Comparison of ENCODE assay signal across 9 cellular contexts in genomic region chr12:32906407-32907165, GRCh38. TPM values are rescaled to one million over a fixed set of nuclear protein-coding genes. Genes with fewer than 3 reads are reported as not detected.
DNase-seq lines count a peak whose midpoint lies in the region; ATAC-seq, FAIRE-seq and TF ChIP-seq lines count a peak whose summit lies in the region.
"Had no signal": no experiment of that assay in that cellular context is flagged by ENCODE, and none has a peak within 500 bp of the region (broad histone marks: within the 10 kb centered on the region; RNA-seq: fewer than 3 reads in every experiment).

No MANE protein-coding gene starts in this region.

- H3K36me3 ChIP-seq in GM12878 (ENCODE audit: control insufficient read depth in 2 of 2, insufficient read depth in 2 of 2, low read length in 1 of 2), result no peaks in the 10 kb centered on the region

- H3K27me3 Mint-ChIP-seq in activated naive CD4-positive, alpha-beta T cell treated with anti-CD3 and anti-CD28 coated beads, Interleukin-2, amount 10 ng/mL, durations not matched to agents 7 days and 5 days, result no peaks in the 10 kb centered on the region

- DNase-seq in GM12878 (ENCODE audit: low read depth, low spot score) (peak; percentile 78), hypothalamus (lab: John Stamatoyannopoulos, UW) (no peak), NCI-H1436 (lab: John Stamatoyannopoulos, UW) (no peak), frontal cortex (ENCODE audit: low spot score in 2 of 2) (no peak)
- no peak for DNase-seq in activated naive CD4-positive, alpha-beta T cell treated with anti-CD3 and anti-CD28 coated beads, Interleukin-2, amount 10 ng/mL, durations not matched to agents 7 days and 5 days
- DNase-seq: midbrain had no signal

- in situ Hi-C loops in GM12878 (cut with MboI), result loop anchor here (25.0 kb wide), 1 partner anchor 1244 kb away; the partner anchor contains the start of gene ETFBKMT

- POLR2A ChIA-PET in GM12878 (lab: Charles Lee), result interaction anchor here (0.7 kb wide), 2 partner anchors 11 to 286 kb away, joined by 4 to 6 read pairs; no protein-coding TSS in a partner anchor

- CTCF ChIA-PET in GM12878 (lab: Yijun Ruan, JAX), result interaction anchor here (0.7 to 2.2 kb wide), 5 partner anchors 11 to 203 kb away, joined by 3 to 10 read pairs (median 4); partner anchors contain the start of gene YARS2
- CTCF ChIA-PET in activated naive CD4-positive, alpha-beta T cell treated with anti-CD3 and anti-CD28 coated beads, Interleukin-2, amount 10 ng/mL, durations not matched to agents 7 days and 5 days (lab: Charles Lee), result no interaction called here

- peaks cover 8% of the 10 kb centered on the region; the same call in 1 of the 2 replicates for H3K4me1 ChIP-seq in GM12878 (ENCODE audit: control insufficient read depth, insufficient read depth, low read length)

- H3K27me3 ChIP-seq in GM12878 (replicated peaks in 1 of 2; ENCODE audit: control insufficient read depth in 2 of 2, insufficient read depth in 2 of 2, low read length in 1 of 2), result no peaks in the 10 kb centered on the region; a peak in 1 of 4 replicates

- intact Hi-C loops in GM12878 (cut with micrococcal nuclease; ENCODE audit: unreplicated experiment), result loop anchor here (10.0 kb wide), 1 partner anchor 232 kb away; the partner anchor contains the start of gene DNM1L

- RAD21 ChIA-PET in GM12878 (lab: Charles Lee; ENCODE audit: unreplicated experiment), result interaction anchor here (1.2 kb wide), 1 partner anchor 151 kb away, joined by 4 read pairs; the partner anchor contains the start of gene YARS2

- no peaks in the 10 kb centered on the region for H4K20me1 ChIP-seq in GM12878 (ENCODE audit: control insufficient read depth, insufficient read depth)

- TF ChIP-seq POLR2A in GM12878 (IDR thresholded peaks at IDR 0.05; ENCODE audit: low read depth, low read length), result no peak

- no peak overlapping the region for H2AFZ ChIP-seq in GM12878 (ENCODE audit: control insufficient read depth, low read depth, low read length)

- BruUV-seq in GM12878 (replicated peaks; lab: Mats Ljungman, UMichigan), result no TSS peak

- peak; percentile 84 for FAIRE-seq in GM12878 (lab: Jason Lieb, UNC)
- no peak for FAIRE-seq in frontal cortex (lab: Jason Lieb, UNC)

- H3K79me2 ChIP-seq in GM12878 (ENCODE audit: control insufficient read depth, insufficient read depth, low read length), result no peaks in the 10 kb centered on the region

- TF ChIP-seq CTCF in GM12878 (IDR thresholded peaks at IDR 0.05 in 2 of 3, conservative IDR thresholded peaks at IDR 0.05 in 1 of 3; ENCODE audit: control insufficient read depth in 2 of 3, extremely low read depth in 1 of 3, insufficient read depth in 1 of 3, low read depth in 3 of 3, low read length in 3 of 3), result no peak

- no peak overlapping the region for H3K27ac Mint-ChIP-seq in activated naive CD4-positive, alpha-beta T cell treated with anti-CD3 and anti-CD28 coated beads, Interleukin-2, amount 10 ng/mL, durations not matched to agents 7 days and 5 days

- peak overlapping the region; percentile 51; the same call in 1 of the 2 replicates for H3K4me2 ChIP-seq in GM12878 (ENCODE audit: control insufficient read depth, insufficient read depth)

- TF ChIP-seq RAD21 in GM12878 (IDR thresholded peaks at IDR 0.05; ENCODE audit: insufficient read depth, low read depth, low read length), result no peak

- no peaks in the 10 kb centered on the region for H3K4me1 Mint-ChIP-seq in activated naive CD4-positive, alpha-beta T cell treated with anti-CD3 and anti-CD28 coated beads, Interleukin-2, amount 10 ng/mL, durations not matched to agents 7 days and 5 days

- H3K4me3 Mint-ChIP-seq in activated naive CD4-positive, alpha-beta T cell treated with anti-CD3 and anti-CD28 coated beads, Interleukin-2, amount 10 ng/mL, durations not matched to agents 7 days and 5 days, result no peak overlapping the region

- H3K4me3 ChIP-seq in GM12878, result no peak overlapping the region

- peak; percentile 54 to 88; a peak in 3 of 4 replicates for TF ChIP-seq EP300 in GM12878 (IDR thresholded peaks at IDR 0.05; ENCODE audit: borderline replicate concordance in 1 of 2, control insufficient read depth in 1 of 2, low read depth in 2 of 2, low read length in 2 of 2)

- H3K9me3 ChIP-seq in GM12878 (replicated peaks; ENCODE audit: control insufficient read depth, insufficient read depth, low read length), result peaks cover 3% of the 10 kb centered on the region; the same call in 1 of the 3 replicates

- ATAC-seq in GM18867 (IDR thresholded peaks at IDR 0.05; ENCODE audit: unreplicated experiment) (peak; percentile 96), GM21447 (IDR thresholded peaks at IDR 0.05; ENCODE audit: unreplicated experiment) (peak; percentile 99), HG03196 (IDR thresholded peaks at IDR 0.05; ENCODE audit: unreplicated experiment) (peak; percentile 97), GM12878 (peak; percentile 98)

- no peaks in the 10 kb centered on the region for H3K36me3 Mint-ChIP-seq in activated naive CD4-positive, alpha-beta T cell treated with anti-CD3 and anti-CD28 coated beads, Interleukin-2, amount 10 ng/mL, durations not matched to agents 7 days and 5 days

- H3K9ac ChIP-seq in GM12878 (ENCODE audit: control insufficient read depth, insufficient read depth, low read length), result no peak overlapping the region

- H3K9me3 Mint-ChIP-seq in activated naive CD4-positive, alpha-beta T cell treated with anti-CD3 and anti-CD28 coated beads, Interleukin-2, amount 10 ng/mL, durations not matched to agents 7 days and 5 days, result no peaks in the 10 kb centered on the region

- peak overlapping the region; percentile 15; the same call in 1 of the 2 replicates for H3K27ac ChIP-seq in GM12878 (ENCODE audit: control insufficient read depth, insufficient read depth)

- 12% methylated on average over 8 of the region's 9 CpGs for WGBS in GM12878 (ENCODE audit: insufficient coverage, insufficient replicate concordance, low lambda C conversion rate, missing lambda C conversion rate)

- SMC1A ChIA-PET in GM12878 (lab: Charles Lee; ENCODE audit: uncharacterized antibody, unreplicated experiment), result interaction anchor here (0.5 to 1.4 kb wide), 3 partner anchors 21 to 606 kb away, joined by 3 to 4 read pairs (median 4); partner anchors contain the start of gene YARS2

TF ChIP-seq in GM12878, 131 proteins besides CTCF, POLR2A, EP300 and RAD21 (continues in another document):
- TF ChIP-seq ATF7 (IDR thresholded peaks at IDR 0.05; ENCODE audit: low read depth), result no peak
- TF ChIP-seq E2F8 (IDR thresholded peaks at IDR 0.05; ENCODE audit: low read depth, partially characterized antibody), result no peak
- no peak for TF ChIP-seq HSF1 (IDR thresholded peaks at IDR 0.05; ENCODE audit: low read depth, low read length)
- peak; percentile 74 for TF ChIP-seq MTA2 (IDR thresholded peaks at IDR 0.05; ENCODE audit: low read depth)

RNA-seq across cellular contexts. Expression of gene PKP2, which starts 10.0 kb away (rescaled TPM):
- total RNA-seq in GM12878 (2013; cell fraction: nucleolus; rRNA removed), result 1.1 and 2.1 TPM in 2 replicates
- total RNA-seq in GM12878 (2014; rRNA removed) (not detected in 2 replicates), GM12878 (2014; rRNA removed; fragmentation: Illumina TruSeq; extraction: Trizol) (not detected in 2 replicates), GM12878 (2021) (0.05 and 0.08 TPM in 2 replicates), frontal cortex (7.3 TPM)
- 0.16 TPM for polyA plus RNA-seq in GM12878 (2011; ENCODE audit: low read depth)
- polyA plus RNA-seq in GM12878 (2011; rRNA removed) (4.1 and 5.6 TPM in 2 replicates), GM12878 (2014; fragmentation: Illumina TruSeq; extraction: Trizol) (0.09 TPM in 1 of 2 replicates, not detected in the other), GM12878 (2014; fragmentation: Nextera tagmentation; extraction: Ambion mirVana) (under 1 TPM; 0.02 to 0.13 TPM), GM12878 (2014; rRNA removed) (not detected in 2 replicates), GM12878 (2016; fragmentation: Nextera tagmentation; extraction: Ambion mirVana) (under 1 TPM in 1 of 2 experiments, not detected in 1; 0.05 TPM)
- 1.4 and 1.9 TPM in 2 replicates for polyA plus RNA-seq in GM12878 (2011; cell fraction: cytosol; rRNA removed)
- 3.8 and 4.5 TPM in 2 replicates for polyA plus RNA-seq in GM12878 (2011; cell fraction: nucleus; rRNA removed)
- polyA plus RNA-seq in GM12878 (2012), result 0.30 and 0.46 TPM in 2 replicates
- 1.2 and 5.9 TPM in 2 replicates for polyA minus RNA-seq in GM12878 (2011; rRNA and poly(A)+ RNA removed)
- 1.3 and 2.0 TPM in 2 replicates for polyA minus RNA-seq in GM12878 (2011; cell fraction: cytosol; rRNA and poly(A)+ RNA removed)
- polyA minus RNA-seq in GM12878 (2011; cell fraction: nucleus; rRNA and poly(A)+ RNA removed), result 1.1 and 1.6 TPM in 2 replicates
